ENCODE assay signal across 12 cellular contexts in the genomic region with DNA sequence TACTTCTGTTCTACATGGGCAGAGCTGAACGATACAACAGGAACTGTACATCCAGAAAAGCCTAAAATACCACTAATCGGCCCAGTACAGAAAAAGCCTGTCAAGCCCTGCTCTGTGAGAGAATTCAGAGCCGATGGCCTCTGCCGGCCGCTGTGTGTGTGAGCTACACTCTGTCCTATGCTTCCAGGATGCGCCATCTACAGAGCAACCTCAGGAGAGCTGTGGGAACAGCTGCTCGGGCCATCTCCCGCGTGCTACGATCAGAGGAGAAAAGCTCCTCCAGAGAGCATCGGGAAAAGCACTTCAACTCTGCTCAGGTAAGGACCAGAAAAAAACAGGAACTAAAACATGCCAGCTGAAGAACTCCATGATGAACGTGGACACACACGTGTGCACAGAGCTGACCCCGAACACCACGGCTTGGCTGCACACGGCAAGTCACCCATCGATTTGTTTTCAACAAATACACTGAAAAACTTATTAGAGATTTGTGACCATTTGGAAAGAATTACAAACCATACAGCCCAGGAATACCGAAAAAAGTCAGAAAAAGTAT.
A peak's percentile ranks its signal among the peaks of the same experiment; 100 is the strongest.
DNase-seq lines count a peak whose midpoint lies in the region; ATAC-seq and TF ChIP-seq lines count a peak whose summit lies in the region.
"Had no signal": no experiment of that assay in that cellular context is flagged by ENCODE, and none has a peak within 500 bp of the region (broad histone marks: within the 10 kb centered on the region; RNA-seq: fewer than 3 reads in every experiment).

No MANE protein-coding gene starts in this region.

- peaks cover 94% of the 10 kb centered on the region for H3K4me1 Mint-ChIP-seq in stimulated activated naive CD8-positive, alpha-beta T cell treated with anti-CD3 and anti-CD28 coated beads, Interleukin-15, Interleukin-2, amounts not matched to agents 100 ng/mL and 50 ng/mL, for 24 hours (ENCODE audit: low read depth)

- peak overlapping the region; percentile 34 for H3K4me3 ChIP-seq in WERI-Rb-1 (ENCODE audit: low read depth, low read length)
- H3K4me3 ChIP-seq: thoracic aorta had no signal

- H3K27me3 ChIP-seq in WERI-Rb-1 (ENCODE audit: insufficient read depth, low read depth, severe bottlenecking), result no peaks in the 10 kb centered on the region

- no peaks in the 10 kb centered on the region for H3K9me3 ChIP-seq in WERI-Rb-1 (ENCODE audit: severe bottlenecking)
- H3K9me3 ChIP-seq: thoracic aorta had no signal

- H3K27me3 Mint-ChIP-seq in stimulated activated naive CD8-positive, alpha-beta T cell treated with anti-CD3 and anti-CD28 coated beads, Interleukin-15, Interleukin-2, amounts not matched to agents 100 ng/mL and 50 ng/mL, for 24 hours, result no peaks in the 10 kb centered on the region

- no peaks in the 10 kb centered on the region for H3K36me3 ChIP-seq in WERI-Rb-1
- H3K36me3 ChIP-seq: thoracic aorta had no signal

- H3K9me3 Mint-ChIP-seq in stimulated activated naive CD8-positive, alpha-beta T cell treated with anti-CD3 and anti-CD28 coated beads, Interleukin-15, Interleukin-2, amounts not matched to agents 100 ng/mL and 50 ng/mL, for 24 hours, result no peaks in the 10 kb centered on the region
- H3K9me3 Mint-ChIP-seq: activated T-cell treated with anti-CD3 and anti-CD28 coated beads, Interleukin-2, amount 50 U/mL, for 72 hours had no signal

- ATAC-seq in stimulated activated naive CD8-positive, alpha-beta T cell treated with anti-CD3 and anti-CD28 coated beads, Interleukin-15, Interleukin-2, amounts not matched to agents 100 U/mL and 50 U/mL, for 24 hours, result no peak
- no peak for ATAC-seq in GM19035 (IDR thresholded peaks at IDR 0.05; ENCODE audit: unreplicated experiment)
- no peak for ATAC-seq in GM18502 (IDR thresholded peaks at IDR 0.05; ENCODE audit: poor library complexity, unreplicated experiment)
- ATAC-seq in HG02571 (IDR thresholded peaks at IDR 0.05; ENCODE audit: unreplicated experiment), result no peak
- ATAC-seq: activated T-cell treated with anti-CD3 and anti-CD28 coated beads, Interleukin-2, amount 50 U/mL, for 72 hours; right cardiac atrium had no signal

- H3K27ac ChIP-seq in WERI-Rb-1, result peak overlapping the region; percentile 60
- H3K27ac ChIP-seq: thoracic aorta had no signal

- peak overlapping the region; percentile 26 for H3K27ac Mint-ChIP-seq in stimulated activated naive CD8-positive, alpha-beta T cell treated with anti-CD3 and anti-CD28 coated beads, Interleukin-15, Interleukin-2, amounts not matched to agents 100 ng/mL and 50 ng/mL, for 24 hours
- H3K27ac Mint-ChIP-seq: activated T-cell treated with anti-CD3 and anti-CD28 coated beads, Interleukin-2, amount 50 U/mL, for 72 hours had no signal

- H3K4me3 Mint-ChIP-seq in stimulated activated naive CD8-positive, alpha-beta T cell treated with anti-CD3 and anti-CD28 coated beads, Interleukin-15, Interleukin-2, amounts not matched to agents 100 ng/mL and 50 ng/mL, for 24 hours, result peak overlapping the region; percentile 48
- H3K4me3 Mint-ChIP-seq: activated T-cell treated with anti-CD3 and anti-CD28 coated beads, Interleukin-2, amount 50 U/mL, for 72 hours had no signal

- DNase-seq in stimulated activated naive CD8-positive, alpha-beta T cell treated with anti-CD3 and anti-CD28 coated beads, Interleukin-15, Interleukin-2, amounts not matched to agents 100 U/mL and 50 U/mL, for 24 hours, result no peak
- DNase-seq in WERI-Rb-1, result peak; percentile 57
- peak; percentile 74 for DNase-seq in islet precursor cell
- DNase-seq in middle frontal gyrus (ENCODE audit: extremely low spot score, low spot score), result no peak
- DNase-seq: activated T-cell treated with anti-CD3 and anti-CD28 coated beads, Interleukin-2, amount 50 U/mL, for 72 hours; OCI-M1 had no signal

- peaks cover 43% of the 10 kb centered on the region for H3K36me3 Mint-ChIP-seq in stimulated activated naive CD8-positive, alpha-beta T cell treated with anti-CD3 and anti-CD28 coated beads, Interleukin-15, Interleukin-2, amounts not matched to agents 100 ng/mL and 50 ng/mL, for 24 hours (ENCODE audit: low read depth)

- peak; percentile 52; the same call in 1 of the 2 replicates for TF ChIP-seq CTCF in WERI-Rb-1 (IDR thresholded peaks at IDR 0.05; ENCODE audit: low read depth, low read length)

Comparison
In these comparisons a context has a peak if more than half of its experiments do, and no peak if none do; other contexts are left out.
1. DNase-seq: peak in WERI-Rb-1 (single experiment) and islet precursor cell (single experiment); none in stimulated activated naive CD8-positive, alpha-beta T cell treated with anti-CD3 and anti-CD28 coated beads, Interleukin-15, Interleukin-2, amounts not matched to agents 100 U/mL and 50 U/mL, for 24 hours (single experiment) and middle frontal gyrus (single experiment).